In the genomic region with DNA sequence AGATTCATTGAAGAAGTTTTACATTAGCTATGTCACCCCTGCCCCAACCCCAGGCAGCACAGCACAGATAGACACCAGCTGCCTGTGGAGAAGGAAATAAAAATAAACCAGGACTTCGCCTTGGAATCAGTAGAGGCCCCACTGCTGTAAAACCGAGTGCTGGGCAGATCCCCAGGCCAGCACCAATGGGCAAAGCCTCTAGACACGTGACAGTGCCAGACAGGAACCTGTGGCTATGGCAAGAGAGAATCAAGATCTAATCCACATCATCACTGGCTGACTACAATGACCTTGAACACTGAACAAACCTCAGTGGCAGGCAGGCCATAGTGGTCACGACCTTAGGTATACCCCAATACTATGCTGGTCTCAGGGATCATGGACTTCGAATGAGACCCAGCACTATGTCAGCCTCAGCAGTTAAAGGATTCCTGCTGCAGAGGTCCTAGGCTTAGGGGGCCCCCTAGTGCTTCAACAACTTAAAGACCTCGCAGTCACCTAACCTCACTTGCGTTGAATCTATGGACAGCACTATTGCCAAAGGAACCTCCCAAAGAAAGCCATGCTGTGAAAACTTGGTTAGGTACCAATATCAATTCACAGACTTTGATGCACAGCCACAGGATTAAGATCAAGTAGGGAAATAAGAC, we compare ENCODE assay signal across 7 cellular contexts.
DNase-seq lines count a peak whose midpoint lies in the region; ATAC-seq and TF ChIP-seq lines count a peak whose summit lies in the region.

No MANE protein-coding gene starts in this region.

- H3K27ac ChIP-seq in stomach: no peak overlapping the region

- no peak overlapping the region for H3K4me3 Mint-ChIP-seq in natural killer cell treated with Interleukin-12 subunit alpha and Interleukin-12 subunit beta and Interleukin-15 and Interleukin-18, amount 100 ng/mL, for 72 hours

- DNase-seq in GM13977 (ENCODE audit: low spot score) (peak; percentile 3), LHCN-M2 (ENCODE audit: low read depth) (peak; percentile 30), amniotic epithelial cell (ENCODE audit: low read depth) (peak; percentile 35), stomach (no peak)
- no peak for DNase-seq in natural killer cell treated with Interleukin-12 subunit alpha and Interleukin-12 subunit beta and Interleukin-15 and Interleukin-18, amount 100 ng/mL, for 72 hours (ENCODE audit: low spot score)

- TF ChIP-seq POLR2A in stomach (IDR thresholded peaks at IDR 0.05): no peak

- in situ Hi-C loops in GM13977 (cut with MboI; ENCODE audit: low pct_unique_long_range_greater_than_20kb, low sequenced_read_pairs, unreplicated experiment): no loop called here

- no peak overlapping the region for H3K27ac Mint-ChIP-seq in natural killer cell treated with Interleukin-12 subunit alpha and Interleukin-12 subunit beta and Interleukin-15 and Interleukin-18, amount 100 ng/mL, for 72 hours

- H3K4me1 ChIP-seq in stomach: no peaks in the 10 kb centered on the region

- ATAC-seq in natural killer cell treated with Interleukin-12 subunit alpha and Interleukin-12 subunit beta and Interleukin-15 and Interleukin-18, amount 100 ng/mL, for 72 hours: peak; percentile 62 to 74
- ATAC-seq in HG03460 (IDR thresholded peaks at IDR 0.05; ENCODE audit: unreplicated experiment) (no peak), HG03045 (IDR thresholded peaks at IDR 0.05; ENCODE audit: unreplicated experiment) (no peak)

- H3K36me3 ChIP-seq in stomach: no peaks in the 10 kb centered on the region

- intact Hi-C loops in stomach (cut with DNase I; ENCODE audit: low total_unique reads): no loop called here

- no peak for TF ChIP-seq EP300 in stomach (IDR thresholded peaks at IDR 0.05)

- TF ChIP-seq CTCF in GM13977 (IDR thresholded peaks at IDR 0.05; ENCODE audit: extremely low read depth, insufficient read depth, missing control alignments) (peak; percentile 42), stomach (IDR thresholded peaks at IDR 0.05) (peak in 1 of 7 experiments; percentile 13)

- H3K27me3 ChIP-seq in stomach: no peaks in the 10 kb centered on the region

- H3K27me3 Mint-ChIP-seq in natural killer cell treated with Interleukin-12 subunit alpha and Interleukin-12 subunit beta and Interleukin-15 and Interleukin-18, amount 100 ng/mL, for 72 hours: no peaks in the 10 kb centered on the region

- WGBS in stomach, 5 donors: 39 to 64% (median 44%) methylated on average over 7 of the region's 7 CpGs

- H3K4me1 Mint-ChIP-seq in natural killer cell treated with Interleukin-12 subunit alpha and Interleukin-12 subunit beta and Interleukin-15 and Interleukin-18, amount 100 ng/mL, for 72 hours (ENCODE audit: low read depth in 2 of 2): no peaks in the 10 kb centered on the region

- H3K9me3 Mint-ChIP-seq in natural killer cell treated with Interleukin-12 subunit alpha and Interleukin-12 subunit beta and Interleukin-15 and Interleukin-18, amount 100 ng/mL, for 72 hours: peaks cover 14% of the 10 kb centered on the region

- H3K36me3 Mint-ChIP-seq in natural killer cell treated with Interleukin-12 subunit alpha and Interleukin-12 subunit beta and Interleukin-15 and Interleukin-18, amount 100 ng/mL, for 72 hours: peaks cover 8% of the 10 kb centered on the region

- H3K9me3 ChIP-seq in stomach: peaks cover 0 to 8% (median 0%) of the 10 kb centered on the region in 4 donors

- H3K4me3 ChIP-seq in stomach: no peak overlapping the region

Comparison
In these comparisons a context has a peak if more than half of its experiments do, and no peak if none do; other contexts are left out.
1. DNase-seq: peak in GM13977 (single experiment), LHCN-M2 (single experiment) and amniotic epithelial cell (single experiment); none in natural killer cell treated with Interleukin-12 subunit alpha and Interleukin-12 subunit beta and Interleukin-15 and Interleukin-18, amount 100 ng/mL, for 72 hours (single experiment) and stomach (single experiment).
2. ATAC-seq: peak in natural killer cell treated with Interleukin-12 subunit alpha and Interleukin-12 subunit beta and Interleukin-15 and Interleukin-18, amount 100 ng/mL, for 72 hours (2 of 2); none in HG03460 (single experiment) and HG03045 (single experiment).